Comparison of ENCODE assay signal across 8 cellular contexts in the genomic region with DNA sequence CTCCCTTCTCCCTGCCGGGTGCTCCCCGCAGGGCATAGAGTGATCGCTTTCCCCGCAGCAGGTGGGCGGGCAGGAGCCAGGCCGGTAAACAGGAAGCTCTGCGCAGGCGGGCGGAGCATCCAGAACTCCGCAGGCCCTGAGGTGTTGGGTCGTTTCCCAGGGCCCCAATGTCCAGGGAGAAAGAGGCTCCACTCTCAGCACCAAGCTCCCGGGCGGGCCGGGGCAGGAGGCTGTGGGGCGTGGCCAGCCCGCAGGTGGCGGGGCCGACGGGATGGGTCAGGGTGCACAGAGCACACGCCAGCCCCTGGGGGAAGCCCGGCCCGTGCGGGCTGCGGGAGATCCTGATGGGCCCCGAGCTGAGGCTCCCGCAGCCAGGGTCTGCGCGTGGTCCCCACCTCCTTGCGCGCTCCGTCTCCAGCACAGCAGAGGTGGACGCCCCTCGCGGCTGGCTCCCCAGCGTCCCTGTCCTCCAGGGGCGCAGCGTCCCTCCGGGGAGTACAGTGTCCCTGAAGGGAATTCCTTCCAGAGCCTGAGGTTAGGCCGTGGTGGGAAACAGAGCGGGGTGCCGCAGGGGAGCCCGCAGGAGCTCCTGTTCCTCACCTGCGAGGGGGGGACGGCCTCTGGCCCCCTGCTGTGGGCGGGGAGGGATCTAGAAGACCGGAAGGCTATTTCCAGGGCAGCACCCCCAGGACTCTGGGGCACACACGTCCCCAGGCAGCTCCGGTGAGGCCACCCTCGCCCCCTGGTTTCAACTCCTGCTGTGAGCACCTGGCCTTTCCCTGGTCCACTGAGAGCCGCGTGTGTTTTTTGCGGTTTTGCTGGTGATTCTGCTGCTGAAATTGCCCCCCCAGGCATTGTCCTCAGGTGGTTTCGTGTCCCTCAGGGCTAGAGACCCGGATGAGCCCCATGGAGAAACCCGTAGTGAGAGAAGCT. TPM values are rescaled to one million over a fixed set of nuclear protein-coding genes. Genes with fewer than 3 reads are reported as not detected.
A peak's percentile ranks its signal among the peaks of the same experiment; 100 is the strongest.
DNase-seq lines count a peak whose midpoint lies in the region; ATAC-seq and TF ChIP-seq lines count a peak whose summit lies in the region.

No MANE protein-coding gene starts in this region.

- WGBS in stomach, 5 donors = 22 to 45% (median 38%) methylated on average over 19 to 55 of the region's 55 CpGs

- no peak for TF ChIP-seq POLR2A in stomach (IDR thresholded peaks at IDR 0.05)

- H3K27ac Mint-ChIP-seq in activated T-helper 17 cell treated with anti-CD3 and anti-CD28 coated beads, Interleukin-2, amount 50 U/mL, for 72 hours = peak overlapping the region; percentile 46

- ATAC-seq in activated CD4-positive, CD25-positive, alpha-beta regulatory T cell treated with anti-CD3 and anti-CD28 coated beads, Interleukin-2, amount 50 U/mL, for 24 hours = peak; percentile 47 to 57
- ATAC-seq in activated T-helper 17 cell treated with anti-CD3 and anti-CD28 coated beads, Interleukin-2, amount 50 U/mL, for 72 hours (replicated peaks) = peak; percentile 32
- no peak for ATAC-seq in HG02852 (IDR thresholded peaks at IDR 0.05; ENCODE audit: unreplicated experiment)

- no peak for DNase-seq in activated CD4-positive, CD25-positive, alpha-beta regulatory T cell treated with anti-CD3 and anti-CD28 coated beads, Interleukin-2, amount 50 U/mL, for 72 hours
- DNase-seq in islet precursor cell = peak; percentile 76
- DNase-seq in stomach = peak; percentile 67
- no peak for DNase-seq in H4 (ENCODE audit: low spot score)
- no peak for DNase-seq in HCEC 1CT

- H3K9me3 ChIP-seq in stomach = peaks cover 0 to 8% (median 5%) of the 10 kb centered on the region in 4 donors

- no peaks in the 10 kb centered on the region for H3K9me3 Mint-ChIP-seq in activated T-helper 17 cell treated with anti-CD3 and anti-CD28 coated beads, Interleukin-2, amount 50 U/mL, for 72 hours

- peaks cover 6% of the 10 kb centered on the region for H3K36me3 Mint-ChIP-seq in activated T-helper 17 cell treated with anti-CD3 and anti-CD28 coated beads, Interleukin-2, amount 50 U/mL, for 72 hours (ENCODE audit: low read depth)

- no peak for TF ChIP-seq CTCF in stomach (IDR thresholded peaks at IDR 0.05)

- peak overlapping the region; percentile 79 for H3K4me3 Mint-ChIP-seq in activated T-helper 17 cell treated with anti-CD3 and anti-CD28 coated beads, Interleukin-2, amount 50 U/mL, for 72 hours

- peak overlapping the region in 4 of 5 donors; percentile 21 to 50 (median 30) for H3K27ac ChIP-seq in stomach

- intact Hi-C loops in stomach (cut with DNase I; ENCODE audit: low total_unique reads) = no loop called here

- H3K27me3 ChIP-seq in stomach = no peaks in the 10 kb centered on the region

- peaks cover 7 to 21% (median 14%) of the 10 kb centered on the region in 4 donors for H3K36me3 ChIP-seq in stomach

- peak overlapping the region; percentile 11 to 43 (median 30) for H3K4me3 ChIP-seq in stomach

- no peaks in the 10 kb centered on the region for H3K27me3 Mint-ChIP-seq in activated T-helper 17 cell treated with anti-CD3 and anti-CD28 coated beads, Interleukin-2, amount 50 U/mL, for 72 hours

- H3K4me1 Mint-ChIP-seq in activated T-helper 17 cell treated with anti-CD3 and anti-CD28 coated beads, Interleukin-2, amount 50 U/mL, for 72 hours = peaks cover 38% of the 10 kb centered on the region

- TF ChIP-seq EP300 in stomach (IDR thresholded peaks at IDR 0.05) = no peak

- H3K4me1 ChIP-seq in stomach = peaks cover 21 to 51% (median 33%) of the 10 kb centered on the region in 4 donors

RNA-seq across cellular contexts. Expression of a gene that starts 12.2 kb away (rescaled TPM):
- total RNA-seq in activated T-helper 17 cell treated with anti-CD3 and anti-CD28 coated beads, Interleukin-2, amount 50 U/mL, for 72 hours = 10 to 100 TPM; 16.1 to 26.2 TPM
- 100 to 1,000 TPM in 1 of 5 donors, 10 to 100 TPM in 4; 15.1 to 164 (median 36.8) TPM for total RNA-seq in stomach
- polyA plus RNA-seq in stomach = 10 to 100 TPM in 2 of 3 donors, 1 to 10 TPM in 1; 8.6 to 18.5 (median 12.5) TPM
- total RNA-seq in H4 (2014; rRNA removed; shearing (Covaris generic)) = 5.3 and 6.8 TPM in 2 replicates

RNA-seq across cellular contexts. Expression of a gene that starts 20.1 kb away (rescaled TPM):
- total RNA-seq in activated T-helper 17 cell treated with anti-CD3 and anti-CD28 coated beads, Interleukin-2, amount 50 U/mL, for 72 hours = 1 to 10 TPM; 1.5 to 8.6 TPM
- 100 to 1,000 TPM in 2 of 5 donors, 10 to 100 TPM in 3; 31.9 to 204 (median 95.1) TPM for total RNA-seq in stomach
- polyA plus RNA-seq in stomach = 10 to 100 TPM; 62.3 to 96.1 (median 93.1) TPM
- total RNA-seq in H4 (2014; rRNA removed; shearing (Covaris generic)) = 1.5 TPM in 1 of 2 replicates, not detected in the other

Comparison
In these comparisons a context has a peak if more than half of its experiments do, and no peak if none do; other contexts are left out.
1. DNase-seq: peak in islet precursor cell (single experiment) and stomach (single experiment); none in activated CD4-positive, CD25-positive, alpha-beta regulatory T cell treated with anti-CD3 and anti-CD28 coated beads, Interleukin-2, amount 50 U/mL, for 72 hours (single experiment), H4 (single experiment) and HCEC 1CT (single experiment).